In the genomic region with DNA sequence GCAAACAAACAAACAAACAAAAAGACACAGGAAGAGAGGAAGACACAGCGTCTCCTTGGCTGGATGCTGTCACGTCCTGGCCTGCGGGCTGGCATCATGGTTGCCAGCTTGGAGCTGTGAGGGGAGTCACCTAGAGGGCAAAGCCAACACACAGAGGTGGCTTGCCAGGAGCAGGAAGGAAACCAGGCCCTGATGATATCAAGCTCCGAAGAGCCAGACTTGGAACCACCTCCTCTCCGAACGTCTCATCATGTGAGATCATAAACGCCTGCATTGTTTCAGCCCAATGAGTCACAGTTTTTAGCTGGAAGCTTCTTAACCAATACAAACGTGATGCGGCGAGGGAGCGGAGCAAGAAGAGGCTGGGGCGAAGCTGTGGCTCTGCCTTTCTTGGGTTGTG, we compare ENCODE assay signal across 14 cellular contexts. TPM values are rescaled to one million over a fixed set of nuclear protein-coding genes. Genes with fewer than 3 reads are reported as not detected.
DNase-seq lines count a peak whose midpoint lies in the region; ATAC-seq and TF ChIP-seq lines count a peak whose summit lies in the region.
"Had no signal": no experiment of that assay in that cellular context is flagged by ENCODE, and none has a peak within 500 bp of the region (broad histone marks: within the 10 kb centered on the region; RNA-seq: fewer than 3 reads in every experiment).

No MANE protein-coding gene starts in this region.

- H3K4me3 ChIP-seq in skin epidermis, result no peak overlapping the region
- no peak overlapping the region for H3K4me3 ChIP-seq in naive thymus-derived CD4-positive, alpha-beta T cell (ENCODE audit: low read length)
- no peak overlapping the region for H3K4me3 ChIP-seq in dorsolateral prefrontal cortex
- H3K4me3 ChIP-seq in CD8-positive, alpha-beta T cell (ENCODE audit: low read depth, low read length), result no peak overlapping the region
- H3K4me3 ChIP-seq: cardiac muscle cell, GM12878 had no signal

- H3K27ac ChIP-seq in skin epidermis (peak overlapping the region in 12 of 21 experiments; percentile 35 to 66 (median 58)), dorsolateral prefrontal cortex (no peak overlapping the region)
- no peak overlapping the region for H3K27ac ChIP-seq in naive thymus-derived CD4-positive, alpha-beta T cell (ENCODE audit: low read depth, low read length)
- no peak overlapping the region for H3K27ac ChIP-seq in CD8-positive, alpha-beta T cell (ENCODE audit: low read depth, low read length)
- H3K27ac ChIP-seq: cardiac muscle cell had no signal

- DNase-seq in HFFc6, result peak; percentile 8
- peak; percentile 49 for DNase-seq in astrocyte of the hippocampus (ENCODE audit: low read depth, low spot score)
- peak; percentile 54 for DNase-seq in left cardiac atrium
- DNase-seq in NCI-H1048 (lab: John Stamatoyannopoulos, UW), result no peak
- no peak for DNase-seq in naive thymus-derived CD4-positive, alpha-beta T cell
- no peak for DNase-seq in dorsolateral prefrontal cortex
- no peak for DNase-seq in CD8-positive, alpha-beta T cell
- DNase-seq: activated CD4-positive, alpha-beta T cell treated with anti-CD3 and anti-CD28 coated beads, Interleukin-2, amount 10 ng/mL, durations not matched to agents 24 days and 14 days; NCI-H510A treated with DMSO at 0.1 percent for 48 hours; stimulated activated CD4-positive, alpha-beta T cell treated with anti-CD3 and anti-CD28 coated beads, Interleukin-2, amount 100 ng/mL, for 48 hours; stimulated activated naive CD4-positive, alpha-beta T cell had no signal

- H3K27me3 ChIP-seq in naive thymus-derived CD4-positive, alpha-beta T cell (ENCODE audit: control insufficient read depth in 2 of 2, insufficient read depth in 2 of 2, low read length in 2 of 2), result peaks cover 0 to 2% of the 10 kb centered on the region in 2 donors
- peaks cover 0 to 13% (median 0%) of the 10 kb centered on the region in 45 donors for H3K27me3 ChIP-seq in dorsolateral prefrontal cortex
- H3K27me3 ChIP-seq in CD8-positive, alpha-beta T cell (ENCODE audit: insufficient read depth, low read length), result no peaks in the 10 kb centered on the region
- H3K27me3 ChIP-seq: cardiac muscle cell had no signal

- H3K27me3 Mint-ChIP-seq in HFFc6 (ENCODE audit: insufficient read depth), result peaks cover 27% of the 10 kb centered on the region
- peaks cover under 1 to 39% (median 10%) of the 10 kb centered on the region in 5 donors for H3K27me3 Mint-ChIP-seq in naive thymus-derived CD4-positive, alpha-beta T cell
- H3K27me3 Mint-ChIP-seq in CD8-positive, alpha-beta T cell (ENCODE audit: low read depth), result peaks cover 16% of the 10 kb centered on the region

- no peak for TF ChIP-seq CTCF in HFFc6 (IDR thresholded peaks at IDR 0.05)
- TF ChIP-seq CTCF in dorsolateral prefrontal cortex (IDR thresholded peaks at IDR 0.05 in 54 of 56, conservative IDR thresholded peaks at IDR 0.05 in 2 of 56; ENCODE audit: low read depth in 1 of 56, partially characterized antibody in 56 of 56), result no peak
- TF ChIP-seq CTCF in CD8-positive, alpha-beta T cell (IDR thresholded peaks at IDR 0.05), result no peak

- ATAC-seq in left cardiac atrium, result peak; percentile 30 to 88
- ATAC-seq in naive thymus-derived CD4-positive, alpha-beta T cell, result no peak
- ATAC-seq in CD8-positive, alpha-beta T cell, result no peak
- ATAC-seq: GM12878 had no signal

- H3K4me1 Mint-ChIP-seq in HFFc6 (ENCODE audit: low read depth), result no peaks in the 10 kb centered on the region
- H3K4me1 Mint-ChIP-seq in naive thymus-derived CD4-positive, alpha-beta T cell, result peaks cover 0 to 2% (median 0%) of the 10 kb centered on the region in 7 donors
- no peaks in the 10 kb centered on the region for H3K4me1 Mint-ChIP-seq in CD8-positive, alpha-beta T cell (ENCODE audit: low read depth)
- H3K4me1 Mint-ChIP-seq: activated CD4-positive, alpha-beta T cell treated with anti-CD3 and anti-CD28 coated beads, Interleukin-2, amount 10 ng/mL, durations not matched to agents 24 days and 14 days had no signal

- H3K9me3 ChIP-seq in naive thymus-derived CD4-positive, alpha-beta T cell (ENCODE audit: control insufficient read depth in 2 of 3, low read length in 3 of 3), result no peaks in the 10 kb centered on the region
- H3K9me3 ChIP-seq in CD8-positive, alpha-beta T cell (ENCODE audit: low read length), result no peaks in the 10 kb centered on the region

- H3K36me3 ChIP-seq in naive thymus-derived CD4-positive, alpha-beta T cell (ENCODE audit: control insufficient read depth in 2 of 3, insufficient read depth in 3 of 3, low read length in 3 of 3), result no peaks in the 10 kb centered on the region
- H3K36me3 ChIP-seq in CD8-positive, alpha-beta T cell (ENCODE audit: insufficient read depth, low read length), result no peaks in the 10 kb centered on the region
- H3K36me3 ChIP-seq: cardiac muscle cell had no signal

- intact Hi-C loops in left cardiac atrium (cut with DNase I) (no loop called here), dorsolateral prefrontal cortex (cut with DNase I) (no loop called here)
- intact Hi-C loops in naive thymus-derived CD4-positive, alpha-beta T cell (cut with micrococcal nuclease), result no loop called here
- intact Hi-C loops in CD8-positive, alpha-beta T cell (cut with DNase I, micrococcal nuclease), result no loop called here

- no peak overlapping the region for H3K4me3 Mint-ChIP-seq in HFFc6
- H3K4me3 Mint-ChIP-seq in naive thymus-derived CD4-positive, alpha-beta T cell, result no peak overlapping the region
- H3K4me3 Mint-ChIP-seq in CD8-positive, alpha-beta T cell, result no peak overlapping the region
- H3K4me3 Mint-ChIP-seq: activated CD4-positive, alpha-beta T cell treated with anti-CD3 and anti-CD28 coated beads, Interleukin-2, amount 10 ng/mL, durations not matched to agents 24 days and 14 days had no signal

- H3K27ac Mint-ChIP-seq in HFFc6, result no peak overlapping the region
- H3K27ac Mint-ChIP-seq in naive thymus-derived CD4-positive, alpha-beta T cell, result no peak overlapping the region
- H3K27ac Mint-ChIP-seq in CD8-positive, alpha-beta T cell, result no peak overlapping the region
- H3K27ac Mint-ChIP-seq: activated CD4-positive, alpha-beta T cell treated with anti-CD3 and anti-CD28 coated beads, Interleukin-2, amount 10 ng/mL, durations not matched to agents 24 days and 14 days had no signal

- no peaks in the 10 kb centered on the region for H3K4me1 ChIP-seq in naive thymus-derived CD4-positive, alpha-beta T cell (ENCODE audit: control insufficient read depth in 2 of 2, insufficient read depth in 2 of 2, low read length in 2 of 2)
- no peaks in the 10 kb centered on the region for H3K4me1 ChIP-seq in CD8-positive, alpha-beta T cell (ENCODE audit: insufficient read depth, low read length)

- CTCF ChIA-PET in naive thymus-derived CD4-positive, alpha-beta T cell (lab: Charles Lee), result no interaction called here
- CTCF ChIA-PET in CD8-positive, alpha-beta T cell (lab: Charles Lee), result no interaction called here

- no peaks in the 10 kb centered on the region for H3K9me3 Mint-ChIP-seq in HFFc6
- H3K9me3 Mint-ChIP-seq in naive thymus-derived CD4-positive, alpha-beta T cell, result no peaks in the 10 kb centered on the region
- H3K9me3 Mint-ChIP-seq in CD8-positive, alpha-beta T cell, result no peaks in the 10 kb centered on the region
- H3K9me3 Mint-ChIP-seq: activated CD4-positive, alpha-beta T cell treated with anti-CD3 and anti-CD28 coated beads, Interleukin-2, amount 10 ng/mL, durations not matched to agents 24 days and 14 days had no signal

- no peaks in the 10 kb centered on the region for H3K36me3 Mint-ChIP-seq in HFFc6 (ENCODE audit: low read depth)
- H3K36me3 Mint-ChIP-seq in naive thymus-derived CD4-positive, alpha-beta T cell, result no peaks in the 10 kb centered on the region
- no peaks in the 10 kb centered on the region for H3K36me3 Mint-ChIP-seq in CD8-positive, alpha-beta T cell

- POLR2A ChIA-PET in naive thymus-derived CD4-positive, alpha-beta T cell (lab: Charles Lee), result no interaction called here
- POLR2A ChIA-PET in CD8-positive, alpha-beta T cell (lab: Charles Lee), result no interaction called here

RNA-seq across cellular contexts. Expression of gene PLA2G2D, which starts 8.7 kb away (rescaled TPM):
- not detected for total RNA-seq in HFFc6 (2021; fragmentation: NEBNext Ultra II Directional; extraction: Animal tissue kit (Norgen Biotek cat#: 25700))
- total RNA-seq in left cardiac atrium (not detected), dorsolateral prefrontal cortex (under 1 TPM in 3 of 120 experiments, not detected in 117; 0.16 to 0.26 (median 0.17) TPM)
- total RNA-seq in naive thymus-derived CD4-positive, alpha-beta T cell, result not detected
- polyA plus RNA-seq in naive thymus-derived CD4-positive, alpha-beta T cell, result not detected
- total RNA-seq in CD8-positive, alpha-beta T cell, result not detected
- total RNA-seq: activated CD4-positive, alpha-beta T cell treated with anti-CD3 and anti-CD28 coated beads, Interleukin-2, amount 10 ng/mL, durations not matched to agents 24 days and 14 days; cardiac muscle cell had no signal
- polyA plus RNA-seq: cardiac muscle cell had no signal

RNA-seq across cellular contexts. Expression of gene PLA2G2F, which starts 28.4 kb away (rescaled TPM):
- total RNA-seq in HFFc6 (2021; fragmentation: NEBNext Ultra II Directional; extraction: Animal tissue kit (Norgen Biotek cat#: 25700)), result not detected
- total RNA-seq in left cardiac atrium, result not detected
- not detected for total RNA-seq in naive thymus-derived CD4-positive, alpha-beta T cell
- polyA plus RNA-seq in naive thymus-derived CD4-positive, alpha-beta T cell, result not detected
- under 1 TPM in 1 of 120 experiments, not detected in 119; 0.28 TPM for total RNA-seq in dorsolateral prefrontal cortex
- total RNA-seq in CD8-positive, alpha-beta T cell, result not detected
- total RNA-seq: activated CD4-positive, alpha-beta T cell treated with anti-CD3 and anti-CD28 coated beads, Interleukin-2, amount 10 ng/mL, durations not matched to agents 24 days and 14 days; cardiac muscle cell; GM12878 had no signal
- polyA plus RNA-seq: cardiac muscle cell had no signal

RNA-seq across cellular contexts. Expression of gene PLA2G5, which starts 40.7 kb away (rescaled TPM):
- total RNA-seq in HFFc6 (2021; fragmentation: NEBNext Ultra II Directional; extraction: Animal tissue kit (Norgen Biotek cat#: 25700)), result not detected
- 10 to 100 TPM; 84.9 to 93.0 TPM for total RNA-seq in left cardiac atrium
- not detected for total RNA-seq in naive thymus-derived CD4-positive, alpha-beta T cell
- polyA plus RNA-seq in naive thymus-derived CD4-positive, alpha-beta T cell, result not detected
- 10 to 100 TPM in 3 of 120 experiments, 1 to 10 TPM in 114, under 1 TPM in 3; 0.63 to 12.3 (median 3.6) TPM for total RNA-seq in dorsolateral prefrontal cortex
- total RNA-seq in CD8-positive, alpha-beta T cell, result not detected
- total RNA-seq: activated CD4-positive, alpha-beta T cell treated with anti-CD3 and anti-CD28 coated beads, Interleukin-2, amount 10 ng/mL, durations not matched to agents 24 days and 14 days; cardiac muscle cell had no signal
- polyA plus RNA-seq: cardiac muscle cell had no signal

Comparison
In these comparisons a context has a peak if more than half of its experiments do, and no peak if none do; other contexts are left out.
1. DNase-seq: peak in HFFc6 (single experiment), astrocyte of the hippocampus (single experiment) and left cardiac atrium (single experiment); none in NCI-H1048 (single experiment), naive thymus-derived CD4-positive, alpha-beta T cell (0 of 9), dorsolateral prefrontal cortex (0 of 10) and CD8-positive, alpha-beta T cell (0 of 7).
2. ATAC-seq: peak in left cardiac atrium (2 of 2); none in naive thymus-derived CD4-positive, alpha-beta T cell (single experiment) and CD8-positive, alpha-beta T cell (single experiment).
3. H3K27ac ChIP-seq: peak in skin epidermis (12 of 21); none in naive thymus-derived CD4-positive, alpha-beta T cell (single experiment), dorsolateral prefrontal cortex (0 of 59) and CD8-positive, alpha-beta T cell (single experiment).
4. RNA of gene PLA2G5, which starts 40.7 kb away (total RNA-seq): 84.9 to 93.0 TPM in left cardiac atrium; 0.63 to 12.3 TPM in dorsolateral prefrontal cortex, not detected in HFFc6, not detected in naive thymus-derived CD4-positive, alpha-beta T cell and not detected in CD8-positive, alpha-beta T cell; every median in the first group is over 4 times any median in the second.